22 cellular contexts compared by ENCODE assay signal in genomic region chr15:52283281-52283680, GRCh38. TPM values are rescaled to one million over a fixed set of nuclear protein-coding genes. Genes with fewer than 3 reads are reported as not detected.
"Had no signal": no experiment of that assay in that cellular context is flagged by ENCODE, and none has a peak within 500 bp of the region (broad histone marks: within the 10 kb centered on the region; RNA-seq: fewer than 3 reads in every experiment).

No MANE protein-coding gene starts in this region.

- H3K27me3 ChIP-seq: SJSA1 had no signal

- H3K4me3 ChIP-seq: K562, SJSA1, SK-N-MC had no signal

- H3K27ac ChIP-seq: KMS-11, SJSA1, SK-N-MC had no signal

- FAIRE-seq: K562, RCC 7860 had no signal

- DNase-seq: Kasumi-1, NCI-H1092, NCI-H1436, NCI-H187, NCI-H2029, NCI-H2081 treated with DMSO at 0.1 percent for 48 hours, NCI-H2171, NCI-H226, NCI-H446, NCI-H510A, NCI-H524 treated with DMSO at 0.1 percent for 48 hours, NCI-H69, NCI-H774, Right ventricle myocardium superior, RPMI8226, SIG-M5 had no signal

- H3K9me3 ChIP-seq: SJSA1 had no signal

- H3K36me3 ChIP-seq: SJSA1 had no signal

- ATAC-seq: K562 had no signal

RNA-seq across cellular contexts. Expression of gene MYO5C, which starts 12.3 kb away (rescaled TPM):
- total RNA-seq: HT1080 had no signal
